9 cellular contexts compared by ENCODE assay signal in the genomic region with DNA sequence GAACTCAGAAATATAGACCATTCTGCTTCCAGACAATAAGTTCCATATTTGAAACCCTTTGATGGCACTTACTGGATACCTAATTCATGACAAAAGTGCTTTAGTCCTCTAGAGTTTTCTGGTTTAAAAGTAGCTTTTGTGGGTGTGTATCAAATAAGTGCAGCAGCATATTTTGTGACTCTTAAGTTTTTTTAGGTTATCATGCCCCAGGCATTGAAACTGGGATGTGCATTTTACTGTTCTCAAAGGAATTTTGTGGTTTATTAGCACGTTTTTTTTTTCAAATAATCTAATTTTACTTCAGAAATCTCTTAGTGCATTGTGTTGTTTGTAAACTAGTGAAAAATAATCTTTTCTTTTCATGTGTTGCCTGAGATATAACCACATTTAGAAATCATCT. TPM values are rescaled to one million over a fixed set of nuclear protein-coding genes. Genes with fewer than 3 reads are reported as not detected.
DNase-seq lines count a peak whose midpoint lies in the region; ATAC-seq and TF ChIP-seq lines count a peak whose summit lies in the region.
"Had no signal": no experiment of that assay in that cellular context is flagged by ENCODE, and none has a peak within 500 bp of the region (broad histone marks: within the 10 kb centered on the region; RNA-seq: fewer than 3 reads in every experiment).

No MANE protein-coding gene starts in this region.

- H3K4me3 ChIP-seq in GM23248 (peak overlapping the region; percentile 90), SK-N-MC (peak overlapping the region; percentile 97), fibroblast of lung (replicated peaks in 1 of 4; ENCODE audit: control extremely low read depth in 1 of 4, insufficient read depth in 1 of 4, low read depth in 3 of 4, low read length in 4 of 4) (peak overlapping the region; percentile 41 to 96 (median 88)), skeletal muscle cell (ENCODE audit: low read depth, low read length) (peak overlapping the region; percentile 98)

- 0 to 8% methylated on average over 1 of the region's 1 CpG for WGBS in GM23248 (ENCODE audit: low coverage in 1 of 2, low lambda C conversion rate in 2 of 2, missing lambda C conversion rate in 2 of 2), 2 experiments

- H3K4me1 ChIP-seq in GM23248 (ENCODE audit: insufficient read depth) (peaks cover 30% of the 10 kb centered on the region), fibroblast of lung (ENCODE audit: control insufficient read depth, extremely low read depth, insufficient read depth, low read length) (peaks cover 7% of the 10 kb centered on the region)

- H2AFZ ChIP-seq in GM23248 (peak overlapping the region; percentile 82), fibroblast of lung (ENCODE audit: low read length) (no peak overlapping the region)

- H3K9me2 ChIP-seq in GM23248 (ENCODE audit: insufficient read depth) = no peaks in the 10 kb centered on the region

- TF ChIP-seq CTCF in fibroblast of lung (conservative IDR thresholded peaks at IDR 0.05 in 1 of 2, IDR thresholded peaks at IDR 0.05 in 1 of 2; ENCODE audit: low read depth in 1 of 2, low read length in 2 of 2) (no peak), RWPE1 (conservative IDR thresholded peaks at IDR 0.05; ENCODE audit: low read depth) (no peak)

- peak overlapping the region; percentile 94 for H3K4me2 ChIP-seq in GM23248 (ENCODE audit: unreplicated experiment)
- peak overlapping the region; percentile 67 for H3K4me2 ChIP-seq in fibroblast of lung (ENCODE audit: extremely low read depth, insufficient read depth, low read length)

- H3K27me3 ChIP-seq in GM23248 (replicated peaks; ENCODE audit: insufficient read depth) (no peaks in the 10 kb centered on the region), fibroblast of lung (ENCODE audit: control insufficient read depth, insufficient read depth, low read length) (peaks cover under 1% of the 10 kb centered on the region)

- H3K9ac ChIP-seq in GM23248 (peak overlapping the region; percentile 93), SK-N-MC (ENCODE audit: insufficient read length) (peak overlapping the region; percentile 100), fibroblast of lung (ENCODE audit: insufficient read depth, low read length) (peak overlapping the region; percentile 20)

- ATAC-seq in GM19324 (IDR thresholded peaks at IDR 0.05; ENCODE audit: low FRiP score, unreplicated experiment) = no peak
- ATAC-seq: left colon had no signal

- H3F3A ChIP-seq in GM23248 (ENCODE audit: insufficient read depth) = peaks cover 33% of the 10 kb centered on the region

- H3K79me2 ChIP-seq in GM23248 (ENCODE audit: insufficient read depth) (peaks cover 55% of the 10 kb centered on the region), fibroblast of lung (ENCODE audit: control insufficient read depth, insufficient read depth, low read length) (peaks cover 45% of the 10 kb centered on the region)

- H4K20me1 ChIP-seq in GM23248 (ENCODE audit: insufficient read depth) (no peaks in the 10 kb centered on the region), fibroblast of lung (ENCODE audit: control insufficient read depth, extremely low read depth, insufficient read depth, low read length) (no peaks in the 10 kb centered on the region)

- DNase-seq in GM23248 (peak; percentile 43), SK-N-MC (ENCODE audit: low read depth, low spot score) (no peak), fibroblast of lung (ENCODE audit: low read depth in 2 of 2) (no peak), skeletal muscle cell (ENCODE audit: low read depth) (no peak), kidney glomerular epithelial cell (lab: John Stamatoyannopoulos, UW) (no peak), dermis blood vessel endothelial cell (no peak), RWPE1 (ENCODE audit: low spot score) (no peak)
- DNase-seq: left colon had no signal

- peak overlapping the region; percentile 63 for H3K27ac ChIP-seq in GM23248
- H3K27ac ChIP-seq in SK-N-MC = peak overlapping the region; percentile 90
- peak overlapping the region; percentile 93 for H3K27ac ChIP-seq in fibroblast of lung (ENCODE audit: insufficient read depth, low read length)
- H3K27ac ChIP-seq in RWPE1 = no peak overlapping the region

- in situ Hi-C loops in GM23248 (cut with MboI) = no loop called here

- peaks cover 39% of the 10 kb centered on the region for H3K36me3 ChIP-seq in GM23248 (ENCODE audit: low read depth)
- peaks cover 51% of the 10 kb centered on the region for H3K36me3 ChIP-seq in SK-N-MC (ENCODE audit: insufficient read depth, low read length)
- peaks cover 12% of the 10 kb centered on the region for H3K36me3 ChIP-seq in fibroblast of lung (ENCODE audit: control insufficient read depth, insufficient read depth, low read length)

- no peaks in the 10 kb centered on the region for H3K9me3 ChIP-seq in GM23248 (ENCODE audit: low read depth)
- no peaks in the 10 kb centered on the region for H3K9me3 ChIP-seq in SK-N-MC (ENCODE audit: low read depth, low read length)
- H3K9me3 ChIP-seq in fibroblast of lung (ENCODE audit: control insufficient read depth, insufficient read depth, low read depth, low read length) = no peaks in the 10 kb centered on the region

- CTCF ChIA-PET in RWPE1 (lab: Yijun Ruan, JAX) = interaction anchor here (0.6 to 1.1 kb wide), 5 partner anchors 10 to 745 kb away, joined by 3 to 4 read pairs (median 4); no protein-coding TSS in a partner anchor

- POLR2A ChIA-PET in RWPE1 (lab: Yijun Ruan, JAX; ENCODE audit: low non-redundant PET) = no interaction called here

RNA-seq across cellular contexts. Expression of a gene that starts 1.5 kb away (rescaled TPM):
- total RNA-seq in GM23248 (2014; rRNA removed; shearing (Covaris generic)) = 197 and 202 TPM in 2 replicates
- 249 and 254 TPM in 2 replicates for polyA plus RNA-seq in GM23248 (2016; fragmentation: Nextera tagmentation; extraction: Ambion mirVana)
- 148 and 152 TPM in 2 replicates for total RNA-seq in fibroblast of lung
- polyA plus RNA-seq in fibroblast of lung = 278 and 339 TPM in 2 replicates
- polyA plus RNA-seq in fibroblast of lung (2012) = 163 and 257 TPM in 2 replicates
- 120 and 287 TPM in 2 replicates for polyA minus RNA-seq in fibroblast of lung (ENCODE audit: low replicate concordance)
- total RNA-seq in dermis blood vessel endothelial cell = 272 and 383 TPM in 2 replicates

RNA-seq across cellular contexts. Expression of a gene that starts 28.9 kb away (rescaled TPM):
- total RNA-seq in GM23248 (2014; rRNA removed; shearing (Covaris generic)) = under 0.01 TPM in 1 of 2 replicates, not detected in the other
- polyA plus RNA-seq in GM23248 (2016; fragmentation: Nextera tagmentation; extraction: Ambion mirVana) = 0.11 and 0.25 TPM in 2 replicates
- 0.26 and 0.50 TPM in 2 replicates for total RNA-seq in fibroblast of lung
- 0.10 TPM in 2 replicates for polyA plus RNA-seq in fibroblast of lung
- 0.06 and 0.36 TPM in 2 replicates for polyA plus RNA-seq in fibroblast of lung (2012)
- 0.55 TPM in 1 of 2 replicates, not detected in the other for polyA minus RNA-seq in fibroblast of lung (ENCODE audit: low replicate concordance)
- total RNA-seq in dermis blood vessel endothelial cell = 0.37 and 0.85 TPM in 2 replicates

RNA-seq across cellular contexts. Expression of a gene that starts 29.0 kb away (rescaled TPM):
- total RNA-seq in GM23248 (2014; rRNA removed; shearing (Covaris generic)) = 2.0 and 8.2 TPM in 2 replicates
- polyA plus RNA-seq in GM23248 (2016; fragmentation: Nextera tagmentation; extraction: Ambion mirVana) = 4.2 and 5.4 TPM in 2 replicates
- total RNA-seq in fibroblast of lung = 19.3 and 22.6 TPM in 2 replicates
- polyA plus RNA-seq in fibroblast of lung = 11.7 and 15.4 TPM in 2 replicates
- polyA plus RNA-seq in fibroblast of lung (2012) = 7.1 and 10.2 TPM in 2 replicates
- 2.6 and 6.8 TPM in 2 replicates for polyA minus RNA-seq in fibroblast of lung (ENCODE audit: low replicate concordance)
- total RNA-seq in dermis blood vessel endothelial cell = 10.2 and 18.9 TPM in 2 replicates

Comparison
In these comparisons a context has a peak if more than half of its experiments do, and no peak if none do; other contexts are left out.
1. H3K9ac ChIP-seq: peak in every context shown above with its lines; median percentile 100 in SK-N-MC; 93 in GM23248; 20 in fibroblast of lung.